Comparison of ENCODE assay signal across 17 cellular contexts in genomic region chr1:101065575-101065974, GRCh38. TPM values are rescaled to one million over a fixed set of nuclear protein-coding genes. Genes with fewer than 3 reads are reported as not detected.
DNase-seq lines count a peak whose midpoint lies in the region; ATAC-seq and TF ChIP-seq lines count a peak whose summit lies in the region.
"Had no signal": no experiment of that assay in that cellular context is flagged by ENCODE, and none has a peak within 500 bp of the region (broad histone marks: within the 10 kb centered on the region; RNA-seq: fewer than 3 reads in every experiment).

No MANE protein-coding gene starts in this region.

- intact Hi-C loops in CD8-positive, alpha-beta T cell (cut with DNase I, micrococcal nuclease): loop anchor here in 1 of 2 experiments (5.0 kb wide), 1 partner anchor 47 kb away; no protein-coding TSS in a partner anchor

- H3K9me3 ChIP-seq in CD8-positive, alpha-beta T cell (ENCODE audit: low read length): no peaks in the 10 kb centered on the region
- H3K9me3 ChIP-seq in KOPT-K1 (ENCODE audit: insufficient read depth, low read length, poor library complexity, severe bottlenecking): peaks cover 5% of the 10 kb centered on the region
- H3K9me3 ChIP-seq: MG63 had no signal

- peak overlapping the region; percentile 71 for H3K4me3 Mint-ChIP-seq in CD8-positive, alpha-beta T cell
- H3K4me3 Mint-ChIP-seq in effector memory CD8-positive, alpha-beta T cell: peak overlapping the region in 1 of 2 donors; percentile 33
- no peak overlapping the region for H3K4me3 Mint-ChIP-seq in mesothelial cell of epicardium
- H3K4me3 Mint-ChIP-seq: GM23338 had no signal

- peak; percentile 67 for ATAC-seq in CD8-positive, alpha-beta T cell
- peak; percentile 48 for ATAC-seq in GM19043 (IDR thresholded peaks at IDR 0.05; ENCODE audit: low read depth, unreplicated experiment)
- peak; percentile 29 for ATAC-seq in effector memory CD8-positive, alpha-beta T cell (replicated peaks)
- ATAC-seq: GM23338, right cardiac atrium had no signal

- no peaks in the 10 kb centered on the region for H3K27me3 ChIP-seq in CD8-positive, alpha-beta T cell (ENCODE audit: insufficient read depth, low read length)
- H3K27me3 ChIP-seq: MG63 had no signal

- peak overlapping the region; percentile 87 for H3K27ac Mint-ChIP-seq in CD8-positive, alpha-beta T cell
- H3K27ac Mint-ChIP-seq in effector memory CD8-positive, alpha-beta T cell: peak overlapping the region in 1 of 2 donors; percentile 61
- H3K27ac Mint-ChIP-seq in mesothelial cell of epicardium: no peak overlapping the region
- H3K27ac Mint-ChIP-seq: GM23338 had no signal

- TF ChIP-seq CTCF in CD8-positive, alpha-beta T cell (IDR thresholded peaks at IDR 0.05): no peak
- TF ChIP-seq CTCF in mesothelial cell of epicardium (IDR thresholded peaks at IDR 0.05; ENCODE audit: unreplicated experiment): no peak

- no peaks in the 10 kb centered on the region for H3K36me3 ChIP-seq in CD8-positive, alpha-beta T cell (ENCODE audit: insufficient read depth, low read length)
- H3K36me3 ChIP-seq in KOPT-K1 (ENCODE audit: insufficient read depth, low read length): no peaks in the 10 kb centered on the region
- H3K36me3 ChIP-seq: MG63 had no signal

- no peak overlapping the region for H3K27ac ChIP-seq in CD8-positive, alpha-beta T cell (ENCODE audit: low read depth, low read length)
- H3K27ac ChIP-seq in KOPT-K1 (ENCODE audit: low read depth, low read length, poor library complexity, severe bottlenecking): peak overlapping the region; percentile 69

- peaks cover 1% of the 10 kb centered on the region for H3K36me3 Mint-ChIP-seq in CD8-positive, alpha-beta T cell
- H3K36me3 Mint-ChIP-seq in effector memory CD8-positive, alpha-beta T cell (ENCODE audit: insufficient read depth): no peaks in the 10 kb centered on the region
- peaks cover 2% of the 10 kb centered on the region for H3K36me3 Mint-ChIP-seq in mesothelial cell of epicardium

- CTCF ChIA-PET in CD8-positive, alpha-beta T cell (lab: Charles Lee): interaction anchor here (1.0 kb wide), 1 partner anchor 71 kb away, joined by 4 read pairs; no protein-coding TSS in a partner anchor

- in situ Hi-C loops in G401 (cut with HindIII; ENCODE audit: low sequenced_read_pairs): no loop called here

- H3K4me1 ChIP-seq in CD8-positive, alpha-beta T cell (ENCODE audit: insufficient read depth, low read length): peaks cover 31% of the 10 kb centered on the region

- no peak for DNase-seq in CD8-positive, alpha-beta T cell
- DNase-seq in effector memory CD8-positive, alpha-beta T cell: no peak
- DNase-seq in G401 (ENCODE audit: low spot score): no peak
- no peak for DNase-seq in mesothelial cell of epicardium (ENCODE audit: low spot score in 2 of 2, unreplicated experiment in 2 of 2)
- no peak for DNase-seq in glomerular visceral epithelial cell (ENCODE audit: extremely low spot score)
- DNase-seq in activated CD8-positive, alpha-beta memory T cell treated with anti-CD3 and anti-CD28 coated beads, Interleukin-2, amount 50 U/mL, for 48 hours: no peak
- DNase-seq: dermis blood vessel endothelial cell; DMS79; MG63; NCI-H2107; NK-92 treated with Interleukin-12 subunit alpha and Interleukin-12 subunit beta, amount 100 ng/mL, for 24 hours; right cardiac atrium; SIG-M5; stimulated activated CD4-positive, alpha-beta T cell treated with anti-CD3 and anti-CD28 coated beads, Interleukin-2, amount 100 ng/mL, for 48 hours had no signal

- POLR2A ChIA-PET in CD8-positive, alpha-beta T cell (lab: Charles Lee): interaction anchor here (0.9 kb wide), 1 partner anchor 138 kb away, joined by 4 read pairs; no protein-coding TSS in a partner anchor

- H3K9me3 Mint-ChIP-seq in CD8-positive, alpha-beta T cell: no peaks in the 10 kb centered on the region
- no peaks in the 10 kb centered on the region for H3K9me3 Mint-ChIP-seq in effector memory CD8-positive, alpha-beta T cell
- H3K9me3 Mint-ChIP-seq in mesothelial cell of epicardium: peaks cover 7% of the 10 kb centered on the region
- H3K9me3 Mint-ChIP-seq: GM23338 had no signal

- H3K4me1 Mint-ChIP-seq in CD8-positive, alpha-beta T cell (ENCODE audit: low read depth): peaks cover 57% of the 10 kb centered on the region
- peaks cover 15 to 18% of the 10 kb centered on the region in 2 donors for H3K4me1 Mint-ChIP-seq in effector memory CD8-positive, alpha-beta T cell (ENCODE audit: low read depth in 2 of 2)
- peaks cover 2% of the 10 kb centered on the region for H3K4me1 Mint-ChIP-seq in mesothelial cell of epicardium

- H3K27me3 Mint-ChIP-seq in CD8-positive, alpha-beta T cell (ENCODE audit: low read depth): no peaks in the 10 kb centered on the region
- H3K27me3 Mint-ChIP-seq in effector memory CD8-positive, alpha-beta T cell: no peaks in the 10 kb centered on the region
- H3K27me3 Mint-ChIP-seq in mesothelial cell of epicardium (ENCODE audit: low read depth): no peaks in the 10 kb centered on the region

- H3K4me3 ChIP-seq in CD8-positive, alpha-beta T cell (ENCODE audit: low read depth, low read length): no peak overlapping the region
- H3K4me3 ChIP-seq: GM23338, MG63 had no signal

RNA-seq across cellular contexts. Expression of gene DPH5, which starts 40.0 kb away (rescaled TPM):
- total RNA-seq in CD8-positive, alpha-beta T cell: 10 to 100 TPM; 32.1 to 40.7 TPM
- total RNA-seq in G401 (2014; rRNA removed; shearing (Covaris generic)): 42.5 and 80.4 TPM in 2 replicates
- 58.6 to 65.5 TPM (median 61.7 TPM) in 3 replicates for total RNA-seq in mesothelial cell of epicardium
